Comparison of ENCODE assay signal across 8 cellular contexts in genomic region chr1:150973826-150974579, GRCh38. TPM values are rescaled to one million over a fixed set of nuclear protein-coding genes. Genes with fewer than 3 reads are reported as not detected.
DNase-seq lines count a peak whose midpoint lies in the region; ATAC-seq and TF ChIP-seq lines count a peak whose summit lies in the region.

No MANE protein-coding gene starts in this region.

- TF ChIP-seq CTCF in adrenal gland (IDR thresholded peaks at IDR 0.05) (peak in 1 of 6 experiments; percentile 10), right atrium auricular region (IDR thresholded peaks at IDR 0.05) (no peak), sigmoid colon (IDR thresholded peaks at IDR 0.05) (no peak)

- peak overlapping the region; percentile 74 for H3K27ac ChIP-seq in SK-N-MC
- peak overlapping the region; percentile 87 to 98 (median 94) for H3K27ac ChIP-seq in adrenal gland
- H3K27ac ChIP-seq in right atrium auricular region: peak overlapping the region; percentile 94 to 97
- H3K27ac ChIP-seq in sigmoid colon: peak overlapping the region; percentile 93 to 99 (median 96)

- TF ChIP-seq EP300 in sigmoid colon (IDR thresholded peaks at IDR 0.05): no peak

- H3K9ac ChIP-seq in SK-N-MC (ENCODE audit: insufficient read length): peak overlapping the region; percentile 97

- H3K9me3 ChIP-seq in SK-N-MC (ENCODE audit: low read depth, low read length) (no peaks in the 10 kb centered on the region), adrenal gland (replicated peaks in 1 of 3) (no peaks in the 10 kb centered on the region), right atrium auricular region (no peaks in the 10 kb centered on the region), sigmoid colon (no peaks in the 10 kb centered on the region)

- WGBS in adrenal gland, 4 donors: 0 to 1% (median 0%) methylated on average over 1 to 67 of the region's 67 CpGs; no CpG with 5 or more reads in 1 of the 4 donors
- WGBS in sigmoid colon, 2 donors: 1% methylated on average over 67 of the region's 67 CpGs

- TF ChIP-seq POLR2A in adrenal gland (IDR thresholded peaks at IDR 0.05) (no peak), sigmoid colon (IDR thresholded peaks at IDR 0.05) (no peak)

- peaks cover 64 to 65% of the 10 kb centered on the region in 2 donors for H3K4me1 ChIP-seq in adrenal gland (replicated peaks in 1 of 2)
- H3K4me1 ChIP-seq in right atrium auricular region: peaks cover 0 to 74% of the 10 kb centered on the region in 2 donors
- peaks cover 0 to 63% (median 55%) of the 10 kb centered on the region in 4 donors for H3K4me1 ChIP-seq in sigmoid colon

- H3K4me3 ChIP-seq in SK-N-MC: peak overlapping the region; percentile 98
- peak overlapping the region; percentile 2 to 100 (median 78) for H3K4me3 ChIP-seq in adrenal gland
- peak overlapping the region; percentile 84 to 89 for H3K4me3 ChIP-seq in right atrium auricular region
- H3K4me3 ChIP-seq in sigmoid colon: peak overlapping the region; percentile 76 to 91 (median 81)

- peak; percentile 29 for DNase-seq in AG08395 (ENCODE audit: low spot score)
- no peak for DNase-seq in SK-N-MC (ENCODE audit: low read depth, low spot score)
- DNase-seq in adrenal gland: peak in 5 of 7 donors; percentile 42 to 66 (median 55)
- DNase-seq in right atrium auricular region (ENCODE audit: low spot score): no peak
- no peak for DNase-seq in sigmoid colon
- DNase-seq in HuH-7 (ENCODE audit: low spot score): no peak

- ATAC-seq in GM19023 (IDR thresholded peaks at IDR 0.05; ENCODE audit: unreplicated experiment) (peak; percentile 46), HG03354 (IDR thresholded peaks at IDR 0.05; ENCODE audit: poor library complexity, severe bottlenecking, unreplicated experiment) (peak; percentile 43)

- H3K27me3 ChIP-seq in adrenal gland (no peaks in the 10 kb centered on the region), right atrium auricular region (no peaks in the 10 kb centered on the region), sigmoid colon (no peaks in the 10 kb centered on the region)

- H3K36me3 ChIP-seq in SK-N-MC (ENCODE audit: insufficient read depth, low read length) (no peaks in the 10 kb centered on the region), adrenal gland (replicated peaks in 1 of 2) (peaks cover 0 to 2% of the 10 kb centered on the region in 2 donors), right atrium auricular region (no peaks in the 10 kb centered on the region), sigmoid colon (peaks cover 0 to 1% (median 0%) of the 10 kb centered on the region in 4 donors)

- intact Hi-C loops in adrenal gland (cut with DNase I) (no loop called here), sigmoid colon (cut with DNase I) (loop anchor here (2.0 to 5.0 kb wide), 2 partner anchors 47 to 413 kb away; partner anchors contain the start of gene SETDB1)

RNA-seq across cellular contexts. Expression of gene CERS2, which starts 0.6 kb away (rescaled TPM):
- 100 to 1,000 TPM; 297 to 682 (median 505) TPM for total RNA-seq in adrenal gland
- polyA plus RNA-seq in adrenal gland: 100 to 1,000 TPM; 482 to 547 (median 520) TPM
- total RNA-seq in right atrium auricular region: 10 to 100 TPM; 47.9 to 91.4 TPM
- total RNA-seq in sigmoid colon: 100 to 1,000 TPM in 1 of 4 donors, 10 to 100 TPM in 3; 68.7 to 103 (median 79.1) TPM
- 100 to 1,000 TPM in 1 of 3 donors, 10 to 100 TPM in 2; 50.6 to 115 (median 97.8) TPM for polyA plus RNA-seq in sigmoid colon

RNA-seq across cellular contexts. Expression of gene ANXA9, which starts 8.1 kb away (rescaled TPM):
- total RNA-seq in adrenal gland: 1 to 10 TPM in 2 of 8 donors, under 1 TPM in 6; 0.24 to 3.2 (median 0.54) TPM
- polyA plus RNA-seq in adrenal gland: under 1 TPM; 0.18 to 0.56 (median 0.40) TPM
- total RNA-seq in right atrium auricular region: 1 to 10 TPM; 1.6 to 7.7 TPM
- total RNA-seq in sigmoid colon: under 1 TPM in 1 of 4 donors, not detected in 3; 0.36 TPM
- under 1 TPM in 2 of 3 donors, not detected in 1; 0.45 to 0.60 TPM for polyA plus RNA-seq in sigmoid colon

RNA-seq across cellular contexts. Expression of gene MINDY1, which starts 32.7 kb away (rescaled TPM):
- total RNA-seq in adrenal gland (10 to 100 TPM; 13.3 to 37.5 (median 34.4) TPM), right atrium auricular region (10 to 100 TPM; 62.2 to 72.3 TPM), sigmoid colon (10 to 100 TPM; 21.7 to 51.8 (median 27.0) TPM)
- polyA plus RNA-seq in adrenal gland (10 to 100 TPM in 2 of 3 donors, 1 to 10 TPM in 1; 6.0 to 12.5 (median 12.5) TPM), sigmoid colon (10 to 100 TPM; 15.6 to 26.4 (median 22.1) TPM)

RNA-seq across cellular contexts. Expression of gene PRUNE1, which starts 34.2 kb away (rescaled TPM):
- total RNA-seq in adrenal gland (10 to 100 TPM; 12.3 to 25.7 (median 20.2) TPM), right atrium auricular region (10 to 100 TPM; 52.0 to 68.4 TPM), sigmoid colon (10 to 100 TPM; 16.7 to 33.9 (median 27.7) TPM)
- polyA plus RNA-seq in adrenal gland (10 to 100 TPM; 10.2 to 16.1 (median 10.9) TPM), sigmoid colon (10 to 100 TPM; 15.5 to 18.7 (median 18.6) TPM)

RNA-seq across cellular contexts. Expression of gene SETDB1, which starts 47.8 kb away (rescaled TPM):
- total RNA-seq in adrenal gland: 10 to 100 TPM; 12.6 to 46.6 (median 31.9) TPM
- 10 to 100 TPM; 28.9 to 50.4 (median 41.3) TPM for polyA plus RNA-seq in adrenal gland
- 10 to 100 TPM; 18.6 to 18.9 TPM for total RNA-seq in right atrium auricular region
- 10 to 100 TPM; 23.9 to 36.0 (median 30.3) TPM for total RNA-seq in sigmoid colon
- 10 to 100 TPM in 1 of 3 donors, 1 to 10 TPM in 2; 5.5 to 24.5 (median 9.0) TPM for polyA plus RNA-seq in sigmoid colon

Comparison
In these comparisons a context has a peak if more than half of its experiments do, and no peak if none do; other contexts are left out.
1. DNase-seq: peak in AG08395 (single experiment) and adrenal gland (5 of 7); none in SK-N-MC (single experiment), right atrium auricular region (single experiment), sigmoid colon (single experiment) and HuH-7 (single experiment).
2. Peak in every context shown above with its lines, with median percentiles within 50 percentile points of each other: H3K27ac ChIP-seq and H3K4me3 ChIP-seq.